8 cellular contexts compared by ENCODE assay signal in genomic region chr19:3036119-3036794, GRCh38. TPM values are rescaled to one million over a fixed set of nuclear protein-coding genes. Genes with fewer than 3 reads are reported as not detected.
DNase-seq lines count a peak whose midpoint lies in the region; ATAC-seq and TF ChIP-seq lines count a peak whose summit lies in the region.

No MANE protein-coding gene starts in this region.

- H3K9me3 ChIP-seq in MM.1S (replicated peaks; ENCODE audit: insufficient read depth, low read length) (no peaks in the 10 kb centered on the region), neural progenitor cell (ENCODE audit: low read depth) (no peaks in the 10 kb centered on the region), stomach (no peaks in the 10 kb centered on the region)

- H2AFZ ChIP-seq in MM.1S (ENCODE audit: low read length) (peak overlapping the region; percentile 85), neural progenitor cell (replicated peaks) (peak overlapping the region; percentile 84)

- H3K4me2 ChIP-seq in MM.1S (ENCODE audit: low read depth, low read length) = peak overlapping the region; percentile 97
- H3K4me2 ChIP-seq in neural progenitor cell = peak overlapping the region; percentile 68

- H3K4me3 Mint-ChIP-seq in neural progenitor cell = peak overlapping the region; percentile 84

- H3K79me2 ChIP-seq in MM.1S (ENCODE audit: low read length) (no peaks in the 10 kb centered on the region), neural progenitor cell (ENCODE audit: low read depth) (no peaks in the 10 kb centered on the region)

- no peaks in the 10 kb centered on the region for H3F3A ChIP-seq in MM.1S (ENCODE audit: insufficient read depth, low read length)
- H3F3A ChIP-seq in neural progenitor cell (ENCODE audit: low read depth) = peaks cover 23% of the 10 kb centered on the region

- H3K4me3 ChIP-seq in MM.1S (ENCODE audit: low read length) (peak overlapping the region; percentile 63), neural progenitor cell (peak overlapping the region; percentile 56), stomach (peak overlapping the region; percentile 56 to 63 (median 58))

- no peaks in the 10 kb centered on the region for H3K9me2 ChIP-seq in MM.1S (replicated peaks; ENCODE audit: insufficient read depth, low read length)

- no peaks in the 10 kb centered on the region for H3K36me3 ChIP-seq in MM.1S (replicated peaks; ENCODE audit: insufficient read depth, low read length)
- H3K36me3 ChIP-seq in neural progenitor cell = no peaks in the 10 kb centered on the region
- no peaks in the 10 kb centered on the region for H3K36me3 ChIP-seq in stomach

- H4K20me1 ChIP-seq in MM.1S (ENCODE audit: insufficient read depth, low read length) = no peaks in the 10 kb centered on the region
- H4K20me1 ChIP-seq in neural progenitor cell (ENCODE audit: low read depth) = peaks cover 12% of the 10 kb centered on the region

- peaks cover 2% of the 10 kb centered on the region for H3K9me3 Mint-ChIP-seq in neural progenitor cell

- peaks cover 75% of the 10 kb centered on the region for H3K27me3 Mint-ChIP-seq in neural progenitor cell (ENCODE audit: insufficient read depth, low read depth)

- peaks cover 31% of the 10 kb centered on the region for H3K4me1 Mint-ChIP-seq in neural progenitor cell

- no peak overlapping the region for H3K27ac Mint-ChIP-seq in neural progenitor cell

- TF ChIP-seq EP300 in stomach (IDR thresholded peaks at IDR 0.05) = no peak

- H3K4me1 ChIP-seq in MM.1S (ENCODE audit: low read length) (no peaks in the 10 kb centered on the region), foreskin keratinocyte (no peaks in the 10 kb centered on the region), neural progenitor cell (peaks cover 17% of the 10 kb centered on the region), stomach (peaks cover 18 to 34% (median 26%) of the 10 kb centered on the region in 4 donors)

- TF ChIP-seq CTCF in MM.1S (IDR thresholded peaks at IDR 0.05; ENCODE audit: low read length) = no peak
- TF ChIP-seq CTCF in foreskin keratinocyte (conservative IDR thresholded peaks at IDR 0.05) = no peak
- no peak for TF ChIP-seq CTCF in neural progenitor cell (IDR thresholded peaks at IDR 0.05)
- TF ChIP-seq CTCF in stomach (IDR thresholded peaks at IDR 0.05) = no peak

- peaks cover 72% of the 10 kb centered on the region for H3K27me3 ChIP-seq in MM.1S (replicated peaks; ENCODE audit: insufficient read depth, low read length)
- no peaks in the 10 kb centered on the region for H3K27me3 ChIP-seq in foreskin keratinocyte
- H3K27me3 ChIP-seq in neural progenitor cell = peaks cover 76% of the 10 kb centered on the region
- H3K27me3 ChIP-seq in stomach = peaks cover 0 to under 1% (median 0%) of the 10 kb centered on the region in 3 donors

- H3K36me3 Mint-ChIP-seq in neural progenitor cell = no peaks in the 10 kb centered on the region

- TF ChIP-seq POLR2A in stomach (IDR thresholded peaks at IDR 0.05) = no peak

- ATAC-seq in GM21786 (IDR thresholded peaks at IDR 0.05; ENCODE audit: unreplicated experiment) = peak; percentile 39
- ATAC-seq in foreskin keratinocyte = peak; percentile 77

- H3K9ac ChIP-seq in MM.1S (ENCODE audit: low read length) = peak overlapping the region; percentile 11; the same call in 1 of the 2 replicates
- H3K9ac ChIP-seq in neural progenitor cell = no peak overlapping the region

- H3K27ac ChIP-seq in MM.1S (ENCODE audit: low read length) (peak overlapping the region; percentile 31; the same call in 1 of the 2 replicates), foreskin keratinocyte (peak overlapping the region; percentile 46), neural progenitor cell (peak overlapping the region; percentile 27), stomach (peak overlapping the region; percentile 79 to 95 (median 94))

- intact Hi-C loops in stomach (cut with DNase I; ENCODE audit: low total_unique reads) = no loop called here

- 0 to 1% (median 0%) methylated on average over 28 to 42 of the region's 42 CpGs for WGBS in stomach, 5 donors

- peak; percentile 92 for DNase-seq in COR-L47 (lab: John Stamatoyannopoulos, UW)
- peak; percentile 76 for DNase-seq in MM.1S
- DNase-seq in SIG-M5 treated with dmso at 0.1 percent for 504 hours (lab: John Stamatoyannopoulos, UW; ENCODE audit: unreplicated experiment) = peak; percentile 85
- DNase-seq in activated naive CD4-positive, alpha-beta T cell (lab: John Stamatoyannopoulos, UW) = peak; percentile 45 to 66 (median 56)
- DNase-seq in foreskin keratinocyte = peak; percentile 78 to 88
- peak; percentile 99 for DNase-seq in neural progenitor cell (ENCODE audit: low spot score)
- DNase-seq in stomach = peak; percentile 95

RNA-seq across cellular contexts. Expression of gene TLE2, which starts 7.2 kb away (rescaled TPM):
- 1.4 and 1.8 TPM in 2 replicates for total RNA-seq in foreskin keratinocyte
- 1.8 and 2.5 TPM in 2 replicates for polyA plus RNA-seq in foreskin keratinocyte
- 1.1 TPM in 1 of 2 replicates, not detected in the other for total RNA-seq in neural progenitor cell (ENCODE audit: low replicate concordance)
- 10 to 100 TPM; 13.8 to 92.9 (median 47.2) TPM for total RNA-seq in stomach
- polyA plus RNA-seq in stomach = 10 to 100 TPM; 21.4 to 24.1 (median 21.8) TPM

RNA-seq across cellular contexts. Expression of gene TLE5, which starts 26.0 kb away (rescaled TPM):
- 343 TPM in 2 replicates for total RNA-seq in foreskin keratinocyte
- polyA plus RNA-seq in foreskin keratinocyte = 417 and 421 TPM in 2 replicates
- total RNA-seq in neural progenitor cell (ENCODE audit: low replicate concordance) = 54.6 and 148 TPM in 2 replicates
- total RNA-seq in stomach = 100 to 1,000 TPM; 126 to 386 (median 264) TPM
- 100 to 1,000 TPM; 470 to 688 (median 669) TPM for polyA plus RNA-seq in stomach

RNA-seq across cellular contexts. Expression of gene GNA11, which starts 57.9 kb away (rescaled TPM):
- total RNA-seq in foreskin keratinocyte = 53.7 and 59.5 TPM in 2 replicates
- polyA plus RNA-seq in foreskin keratinocyte = 38.7 and 40.1 TPM in 2 replicates
- total RNA-seq in neural progenitor cell (ENCODE audit: low replicate concordance) = 12.4 and 19.5 TPM in 2 replicates
- 100 to 1,000 TPM in 1 of 5 donors, 10 to 100 TPM in 4; 40.6 to 204 (median 63.4) TPM for total RNA-seq in stomach
- 10 to 100 TPM; 18.9 to 31.3 (median 25.5) TPM for polyA plus RNA-seq in stomach

RNA-seq across cellular contexts. Expression of gene TLE6, which starts 58.9 kb away (rescaled TPM):
- 0.35 and 0.61 TPM in 2 replicates for total RNA-seq in foreskin keratinocyte
- polyA plus RNA-seq in foreskin keratinocyte = 0.47 and 1.2 TPM in 2 replicates
- 0.22 and 1.8 TPM in 2 replicates for total RNA-seq in neural progenitor cell (ENCODE audit: low replicate concordance)
- total RNA-seq in stomach = 1 to 10 TPM in 2 of 5 donors, under 1 TPM in 2, not detected in 1; 0.73 to 7.0 (median 1.8) TPM
- polyA plus RNA-seq in stomach = 1 to 10 TPM in 2 of 3 donors, under 1 TPM in 1; 0.31 to 3.4 (median 2.7) TPM

Comparison
In these comparisons a context has a peak if more than half of its experiments do, and no peak if none do; other contexts are left out.
1. Peak in every context shown above with its lines: DNase-seq, ATAC-seq, H3K4me3 ChIP-seq and H3K27ac ChIP-seq.
2. H3K27ac ChIP-seq: peak in every context shown above with its lines; median percentile 94 in stomach; 46 in foreskin keratinocyte; 31 in MM.1S; 27 in neural progenitor cell.